1 cellular context compared by ENCODE assay signal in the genomic region with DNA sequence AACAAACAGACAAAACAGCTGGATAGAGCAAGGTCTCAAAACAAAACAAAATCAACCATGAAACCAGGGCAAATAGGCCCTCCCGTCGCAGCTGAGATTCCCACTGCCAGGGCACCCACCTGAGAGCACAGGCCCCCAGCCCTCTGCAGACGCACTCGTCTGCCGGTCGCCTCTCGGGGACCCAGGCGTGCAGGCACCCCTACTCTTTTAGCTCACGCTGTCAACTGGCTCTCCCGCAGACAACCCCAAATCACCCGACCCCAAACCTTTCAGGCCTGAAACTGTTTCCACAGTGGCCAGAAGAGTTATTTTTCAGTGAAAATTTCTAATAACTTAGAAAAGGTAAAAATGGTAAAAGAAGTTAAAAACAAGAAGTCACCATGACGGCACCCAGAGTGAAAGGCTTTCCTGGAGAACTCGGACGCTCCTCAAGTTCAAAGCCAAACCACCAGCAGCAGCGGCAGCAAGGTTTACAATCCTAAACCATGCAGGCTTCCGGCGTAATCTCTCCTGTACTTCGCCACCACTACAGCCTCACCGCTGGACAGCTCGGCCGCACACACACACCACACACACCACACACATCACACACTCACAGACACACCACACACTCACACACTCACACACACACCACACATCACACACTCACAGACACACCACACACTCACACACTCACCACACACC.
TF ChIP-seq lines count a peak whose summit lies in the region.

No MANE protein-coding gene starts in this region.

TF ChIP-seq in H1, 55 proteins besides CTCF, POLR2A, EP300 and RAD21:
- TF ChIP-seq YY1 (IDR thresholded peaks at IDR 0.05; ENCODE audit: low read depth, low read length) (no peak), CTBP2 (IDR thresholded peaks at IDR 0.05; ENCODE audit: borderline replicate concordance, insufficient read depth, insufficient read length, low read length) (no peak), PHF8 (conservative IDR thresholded peaks at IDR 0.05; ENCODE audit: low read depth, low read length) (no peak), SRF (IDR thresholded peaks at IDR 0.05; ENCODE audit: low read depth, low read length) (no peak), GTF2F1 (IDR thresholded peaks at IDR 0.05; ENCODE audit: borderline replicate concordance, low read depth, low read length) (no peak), SUZ12 (IDR thresholded peaks at IDR 0.05; ENCODE audit: low read length) (no peak), BCL11A (IDR thresholded peaks at IDR 0.05; ENCODE audit: low read depth in 2 of 2, low read length in 2 of 2) (no peak), SP2 (IDR thresholded peaks at IDR 0.05; ENCODE audit: low read length) (no peak), RXRA (IDR thresholded peaks at IDR 0.05; ENCODE audit: insufficient read depth, low read depth, low read length) (no peak), JUN (IDR thresholded peaks at IDR 0.05; ENCODE audit: low read depth, low read length) (no peak), JUND (IDR thresholded peaks at IDR 0.05; ENCODE audit: low read length) (no peak), NRF1 (IDR thresholded peaks at IDR 0.05; ENCODE audit: low read depth, low read length) (no peak)
- TF ChIP-seq, protein P1, sequence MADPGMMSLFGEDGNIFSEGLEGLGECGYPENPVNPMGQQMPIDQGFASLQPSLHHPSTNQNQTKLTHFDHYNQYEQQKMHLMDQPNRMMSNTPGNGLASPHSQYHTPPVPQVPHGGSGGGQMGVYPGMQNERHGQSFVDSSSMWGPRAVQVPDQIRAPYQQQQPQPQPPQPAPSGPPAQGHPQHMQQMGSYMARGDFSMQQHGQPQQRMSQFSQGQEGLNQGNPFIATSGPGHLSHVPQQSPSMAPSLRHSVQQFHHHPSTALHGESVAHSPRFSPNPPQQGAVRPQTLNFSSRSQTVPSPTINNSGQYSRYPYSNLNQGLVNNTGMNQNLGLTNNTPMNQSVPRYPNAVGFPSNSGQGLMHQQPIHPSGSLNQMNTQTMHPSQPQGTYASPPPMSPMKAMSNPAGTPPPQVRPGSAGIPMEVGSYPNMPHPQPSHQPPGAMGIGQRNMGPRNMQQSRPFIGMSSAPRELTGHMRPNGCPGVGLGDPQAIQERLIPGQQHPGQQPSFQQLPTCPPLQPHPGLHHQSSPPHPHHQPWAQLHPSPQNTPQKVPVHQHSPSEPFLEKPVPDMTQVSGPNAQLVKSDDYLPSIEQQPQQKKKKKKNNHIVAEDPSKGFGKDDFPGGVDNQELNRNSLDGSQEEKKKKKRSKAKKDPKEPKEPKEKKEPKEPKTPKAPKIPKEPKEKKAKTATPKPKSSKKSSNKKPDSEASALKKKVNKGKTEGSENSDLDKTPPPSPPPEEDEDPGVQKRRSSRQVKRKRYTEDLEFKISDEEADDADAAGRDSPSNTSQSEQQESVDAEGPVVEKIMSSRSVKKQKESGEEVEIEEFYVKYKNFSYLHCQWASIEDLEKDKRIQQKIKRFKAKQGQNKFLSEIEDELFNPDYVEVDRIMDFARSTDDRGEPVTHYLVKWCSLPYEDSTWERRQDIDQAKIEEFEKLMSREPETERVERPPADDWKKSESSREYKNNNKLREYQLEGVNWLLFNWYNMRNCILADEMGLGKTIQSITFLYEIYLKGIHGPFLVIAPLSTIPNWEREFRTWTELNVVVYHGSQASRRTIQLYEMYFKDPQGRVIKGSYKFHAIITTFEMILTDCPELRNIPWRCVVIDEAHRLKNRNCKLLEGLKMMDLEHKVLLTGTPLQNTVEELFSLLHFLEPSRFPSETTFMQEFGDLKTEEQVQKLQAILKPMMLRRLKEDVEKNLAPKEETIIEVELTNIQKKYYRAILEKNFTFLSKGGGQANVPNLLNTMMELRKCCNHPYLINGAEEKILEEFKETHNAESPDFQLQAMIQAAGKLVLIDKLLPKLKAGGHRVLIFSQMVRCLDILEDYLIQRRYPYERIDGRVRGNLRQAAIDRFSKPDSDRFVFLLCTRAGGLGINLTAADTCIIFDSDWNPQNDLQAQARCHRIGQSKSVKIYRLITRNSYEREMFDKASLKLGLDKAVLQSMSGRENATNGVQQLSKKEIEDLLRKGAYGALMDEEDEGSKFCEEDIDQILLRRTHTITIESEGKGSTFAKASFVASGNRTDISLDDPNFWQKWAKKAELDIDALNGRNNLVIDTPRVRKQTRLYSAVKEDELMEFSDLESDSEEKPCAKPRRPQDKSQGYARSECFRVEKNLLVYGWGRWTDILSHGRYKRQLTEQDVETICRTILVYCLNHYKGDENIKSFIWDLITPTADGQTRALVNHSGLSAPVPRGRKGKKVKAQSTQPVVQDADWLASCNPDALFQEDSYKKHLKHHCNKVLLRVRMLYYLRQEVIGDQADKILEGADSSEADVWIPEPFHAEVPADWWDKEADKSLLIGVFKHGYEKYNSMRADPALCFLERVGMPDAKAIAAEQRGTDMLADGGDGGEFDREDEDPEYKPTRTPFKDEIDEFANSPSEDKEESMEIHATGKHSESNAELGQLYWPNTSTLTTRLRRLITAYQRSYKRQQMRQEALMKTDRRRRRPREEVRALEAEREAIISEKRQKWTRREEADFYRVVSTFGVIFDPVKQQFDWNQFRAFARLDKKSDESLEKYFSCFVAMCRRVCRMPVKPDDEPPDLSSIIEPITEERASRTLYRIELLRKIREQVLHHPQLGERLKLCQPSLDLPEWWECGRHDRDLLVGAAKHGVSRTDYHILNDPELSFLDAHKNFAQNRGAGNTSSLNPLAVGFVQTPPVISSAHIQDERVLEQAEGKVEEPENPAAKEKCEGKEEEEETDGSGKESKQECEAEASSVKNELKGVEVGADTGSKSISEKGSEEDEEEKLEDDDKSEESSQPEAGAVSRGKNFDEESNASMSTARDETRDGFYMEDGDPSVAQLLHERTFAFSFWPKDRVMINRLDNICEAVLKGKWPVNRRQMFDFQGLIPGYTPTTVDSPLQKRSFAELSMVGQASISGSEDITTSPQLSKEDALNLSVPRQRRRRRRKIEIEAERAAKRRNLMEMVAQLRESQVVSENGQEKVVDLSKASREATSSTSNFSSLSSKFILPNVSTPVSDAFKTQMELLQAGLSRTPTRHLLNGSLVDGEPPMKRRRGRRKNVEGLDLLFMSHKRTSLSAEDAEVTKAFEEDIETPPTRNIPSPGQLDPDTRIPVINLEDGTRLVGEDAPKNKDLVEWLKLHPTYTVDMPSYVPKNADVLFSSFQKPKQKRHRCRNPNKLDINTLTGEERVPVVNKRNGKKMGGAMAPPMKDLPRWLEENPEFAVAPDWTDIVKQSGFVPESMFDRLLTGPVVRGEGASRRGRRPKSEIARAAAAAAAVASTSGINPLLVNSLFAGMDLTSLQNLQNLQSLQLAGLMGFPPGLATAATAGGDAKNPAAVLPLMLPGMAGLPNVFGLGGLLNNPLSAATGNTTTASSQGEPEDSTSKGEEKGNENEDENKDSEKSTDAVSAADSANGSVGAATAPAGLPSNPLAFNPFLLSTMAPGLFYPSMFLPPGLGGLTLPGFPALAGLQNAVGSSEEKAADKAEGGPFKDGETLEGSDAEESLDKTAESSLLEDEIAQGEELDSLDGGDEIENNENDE (IDR thresholded peaks at IDR 0.05; ENCODE audit: insufficient replicate concordance, low read length) = no peak
- TF ChIP-seq, protein P2, sequence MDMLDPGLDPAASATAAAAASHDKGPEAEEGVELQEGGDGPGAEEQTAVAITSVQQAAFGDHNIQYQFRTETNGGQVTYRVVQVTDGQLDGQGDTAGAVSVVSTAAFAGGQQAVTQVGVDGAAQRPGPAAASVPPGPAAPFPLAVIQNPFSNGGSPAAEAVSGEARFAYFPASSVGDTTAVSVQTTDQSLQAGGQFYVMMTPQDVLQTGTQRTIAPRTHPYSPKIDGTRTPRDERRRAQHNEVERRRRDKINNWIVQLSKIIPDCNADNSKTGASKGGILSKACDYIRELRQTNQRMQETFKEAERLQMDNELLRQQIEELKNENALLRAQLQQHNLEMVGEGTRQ (IDR thresholded peaks at IDR 0.05; ENCODE audit: low read length) = no peak
TF ChIP-seq in H1: peak in this region for 0.
